In the genomic region with DNA sequence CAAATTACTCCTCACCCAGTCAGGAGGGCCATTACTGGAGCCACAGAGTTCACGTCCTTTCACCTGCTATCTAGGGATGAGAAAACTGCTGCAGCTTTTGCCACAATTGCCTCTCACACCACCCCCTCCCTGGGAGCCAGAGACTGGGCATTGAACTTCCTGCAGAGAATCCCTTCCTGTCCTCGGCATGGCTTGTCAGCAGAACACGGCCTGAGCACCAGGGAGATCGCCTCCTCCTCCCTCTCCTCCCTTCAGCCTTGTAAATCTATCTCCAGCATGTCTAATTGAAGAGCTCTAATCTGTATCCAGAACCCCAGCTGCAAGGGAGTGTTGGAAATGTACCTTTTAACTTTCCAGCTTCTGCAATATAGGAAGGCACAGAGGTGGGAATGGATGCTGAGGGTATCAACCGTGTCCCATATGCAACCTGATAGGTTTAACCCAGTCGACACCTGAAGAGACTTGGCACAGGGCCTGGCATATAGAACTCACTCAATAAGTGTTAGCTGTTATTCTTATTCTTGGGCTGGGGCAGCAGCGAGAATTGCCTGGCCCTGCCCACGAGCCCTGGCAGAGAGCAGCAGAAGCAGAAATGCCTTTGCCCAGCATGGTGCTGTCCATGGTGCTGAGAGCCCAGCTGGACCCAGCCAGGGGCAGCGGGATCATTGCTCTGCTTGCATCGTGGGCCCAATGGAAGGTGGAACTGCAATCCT, we compare ENCODE assay signal across 8 cellular contexts. TPM values are rescaled to one million over a fixed set of nuclear protein-coding genes. Genes with fewer than 3 reads are reported as not detected.
DNase-seq lines count a peak whose midpoint lies in the region; ATAC-seq and TF ChIP-seq lines count a peak whose summit lies in the region.

No MANE protein-coding gene starts in this region.

- CTCF ChIA-PET in activated CD8-positive, alpha-beta memory T cell treated with anti-CD3 and anti-CD28 coated beads, Interleukin-2, amount 10 ng/mL, durations not matched to agents 7 days and 5 days (lab: Charles Lee), result no interaction called here

- H3K36me3 Mint-ChIP-seq in activated CD8-positive, alpha-beta memory T cell treated with anti-CD3 and anti-CD28 coated beads, Interleukin-2, amount 10 ng/mL, durations not matched to agents 7 days and 5 days, result no peaks in the 10 kb centered on the region
- no peaks in the 10 kb centered on the region for H3K36me3 Mint-ChIP-seq in neural crest cell (ENCODE audit: low read depth)

- peak; percentile 57 for ATAC-seq in activated CD8-positive, alpha-beta memory T cell treated with anti-CD3 and anti-CD28 coated beads, Interleukin-2, amount 10 ng/mL, durations not matched to agents 7 days and 5 days
- ATAC-seq in GM21825 (IDR thresholded peaks at IDR 0.05; ENCODE audit: unreplicated experiment), result no peak

- no peak for TF ChIP-seq EP300 in tibial nerve (IDR thresholded peaks at IDR 0.05)

- no peaks in the 10 kb centered on the region for H3K4me1 Mint-ChIP-seq in activated CD8-positive, alpha-beta memory T cell treated with anti-CD3 and anti-CD28 coated beads, Interleukin-2, amount 10 ng/mL, durations not matched to agents 7 days and 5 days
- H3K4me1 Mint-ChIP-seq in neural crest cell, result peaks cover 5% of the 10 kb centered on the region

- no peaks in the 10 kb centered on the region for H3K27me3 ChIP-seq in tibial nerve

- no peaks in the 10 kb centered on the region for H3K9me3 ChIP-seq in tibial nerve

- H3K27ac ChIP-seq in tibial nerve, result no peak overlapping the region

- H3K4me1 ChIP-seq in tibial nerve, result no peaks in the 10 kb centered on the region

- TF ChIP-seq POLR2A in erythroblast (IDR thresholded peaks at IDR 0.05; ENCODE audit: low read length) (no peak), tibial nerve (IDR thresholded peaks at IDR 0.05) (no peak)

- no peak overlapping the region for H3K4me3 Mint-ChIP-seq in activated CD8-positive, alpha-beta memory T cell treated with anti-CD3 and anti-CD28 coated beads, Interleukin-2, amount 10 ng/mL, durations not matched to agents 7 days and 5 days
- no peak overlapping the region for H3K4me3 Mint-ChIP-seq in neural crest cell

- no peak overlapping the region for H3K4me3 ChIP-seq in tibial nerve

- WGBS in tibial nerve, 2 donors, result 21 to 28% methylated on average over 8 to 10 of the region's 10 CpGs

- TF ChIP-seq CTCF in neural crest cell (conservative IDR thresholded peaks at IDR 0.05), result no peak
- no peak for TF ChIP-seq CTCF in tibial nerve (IDR thresholded peaks at IDR 0.05)

- no peaks in the 10 kb centered on the region for H3K27me3 Mint-ChIP-seq in activated CD8-positive, alpha-beta memory T cell treated with anti-CD3 and anti-CD28 coated beads, Interleukin-2, amount 10 ng/mL, durations not matched to agents 7 days and 5 days
- H3K27me3 Mint-ChIP-seq in neural crest cell (ENCODE audit: low read depth), result peaks cover 25% of the 10 kb centered on the region

- H3K36me3 ChIP-seq in tibial nerve, result no peaks in the 10 kb centered on the region

- DNase-seq in GM19238 (ENCODE audit: insufficient read length, low spot score) (peak; percentile 35), NCI-H2196 treated with DMSO at 0.1 percent for 48 hours (lab: John Stamatoyannopoulos, UW; ENCODE audit: unreplicated experiment) (peak; percentile 64), erythroblast (lab: John Stamatoyannopoulos, UW) (peak; percentile 44 to 63), neural crest cell (ENCODE audit: low read depth, low spot score) (peak; percentile 85), tibial nerve (ENCODE audit: low spot score in 2 of 2) (peak; percentile 34 to 64), DMS114 treated with DMSO at 0.1 percent for 48 hours (lab: John Stamatoyannopoulos, UW; ENCODE audit: unreplicated experiment) (no peak)
- DNase-seq in activated CD8-positive, alpha-beta memory T cell treated with anti-CD3 and anti-CD28 coated beads, Interleukin-2, amount 10 ng/mL, durations not matched to agents 7 days and 5 days, result peak; percentile 72

- no peaks in the 10 kb centered on the region for H3K9me3 Mint-ChIP-seq in activated CD8-positive, alpha-beta memory T cell treated with anti-CD3 and anti-CD28 coated beads, Interleukin-2, amount 10 ng/mL, durations not matched to agents 7 days and 5 days (ENCODE audit: low read depth)
- no peaks in the 10 kb centered on the region for H3K9me3 Mint-ChIP-seq in neural crest cell

- no peak overlapping the region for H3K27ac Mint-ChIP-seq in activated CD8-positive, alpha-beta memory T cell treated with anti-CD3 and anti-CD28 coated beads, Interleukin-2, amount 10 ng/mL, durations not matched to agents 7 days and 5 days
- H3K27ac Mint-ChIP-seq in neural crest cell (ENCODE audit: unreplicated experiment), result no peak overlapping the region

RNA-seq across cellular contexts. Expression of a gene that starts 26.8 kb away (rescaled TPM):
- total RNA-seq in activated CD8-positive, alpha-beta memory T cell treated with anti-CD3 and anti-CD28 coated beads, Interleukin-2, amount 10 ng/mL, durations not matched to agents 7 days and 5 days, result under 1 TPM; 0.14 to 0.50 TPM
- 0.59 and 0.91 TPM in 2 replicates for total RNA-seq in neural crest cell
- total RNA-seq in tibial nerve, result not detected
